Comparison of ENCODE assay signal across 1 cellular context in the genomic region with DNA sequence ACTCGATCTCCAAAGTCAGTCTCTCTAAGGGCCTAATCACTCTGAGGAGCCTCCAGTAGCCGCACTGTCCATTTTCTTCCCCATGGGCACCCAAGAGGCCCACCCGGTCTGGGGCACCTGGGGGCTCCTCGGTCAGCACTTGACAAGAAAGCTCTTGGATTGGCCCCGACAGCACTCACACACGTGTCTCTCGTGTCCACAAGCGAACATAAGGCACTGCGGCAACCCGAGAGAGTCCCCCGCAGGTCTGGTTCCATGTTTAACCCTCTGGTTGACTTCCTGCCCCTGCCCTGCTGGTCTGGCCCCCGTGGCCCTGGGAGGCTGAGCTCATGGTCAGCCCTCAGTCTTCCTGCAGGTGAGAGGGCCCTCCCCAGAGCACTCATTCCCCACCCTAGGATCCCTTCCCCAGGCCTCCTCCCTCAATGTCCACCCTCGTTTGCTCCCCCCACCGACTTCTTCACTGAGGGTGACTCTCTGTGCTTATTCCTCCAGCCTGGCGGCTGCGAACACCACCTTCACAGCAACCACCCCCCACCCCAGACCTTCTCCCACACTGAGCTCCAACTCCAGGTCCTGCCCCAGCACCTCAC.
TF ChIP-seq lines count a peak whose summit lies in the region.

No MANE protein-coding gene starts in this region.

TF ChIP-seq in GM23338, 12 proteins besides CTCF, POLR2A, EP300 and RAD21 (continued from another document):
- TF ChIP-seq, protein P1, sequence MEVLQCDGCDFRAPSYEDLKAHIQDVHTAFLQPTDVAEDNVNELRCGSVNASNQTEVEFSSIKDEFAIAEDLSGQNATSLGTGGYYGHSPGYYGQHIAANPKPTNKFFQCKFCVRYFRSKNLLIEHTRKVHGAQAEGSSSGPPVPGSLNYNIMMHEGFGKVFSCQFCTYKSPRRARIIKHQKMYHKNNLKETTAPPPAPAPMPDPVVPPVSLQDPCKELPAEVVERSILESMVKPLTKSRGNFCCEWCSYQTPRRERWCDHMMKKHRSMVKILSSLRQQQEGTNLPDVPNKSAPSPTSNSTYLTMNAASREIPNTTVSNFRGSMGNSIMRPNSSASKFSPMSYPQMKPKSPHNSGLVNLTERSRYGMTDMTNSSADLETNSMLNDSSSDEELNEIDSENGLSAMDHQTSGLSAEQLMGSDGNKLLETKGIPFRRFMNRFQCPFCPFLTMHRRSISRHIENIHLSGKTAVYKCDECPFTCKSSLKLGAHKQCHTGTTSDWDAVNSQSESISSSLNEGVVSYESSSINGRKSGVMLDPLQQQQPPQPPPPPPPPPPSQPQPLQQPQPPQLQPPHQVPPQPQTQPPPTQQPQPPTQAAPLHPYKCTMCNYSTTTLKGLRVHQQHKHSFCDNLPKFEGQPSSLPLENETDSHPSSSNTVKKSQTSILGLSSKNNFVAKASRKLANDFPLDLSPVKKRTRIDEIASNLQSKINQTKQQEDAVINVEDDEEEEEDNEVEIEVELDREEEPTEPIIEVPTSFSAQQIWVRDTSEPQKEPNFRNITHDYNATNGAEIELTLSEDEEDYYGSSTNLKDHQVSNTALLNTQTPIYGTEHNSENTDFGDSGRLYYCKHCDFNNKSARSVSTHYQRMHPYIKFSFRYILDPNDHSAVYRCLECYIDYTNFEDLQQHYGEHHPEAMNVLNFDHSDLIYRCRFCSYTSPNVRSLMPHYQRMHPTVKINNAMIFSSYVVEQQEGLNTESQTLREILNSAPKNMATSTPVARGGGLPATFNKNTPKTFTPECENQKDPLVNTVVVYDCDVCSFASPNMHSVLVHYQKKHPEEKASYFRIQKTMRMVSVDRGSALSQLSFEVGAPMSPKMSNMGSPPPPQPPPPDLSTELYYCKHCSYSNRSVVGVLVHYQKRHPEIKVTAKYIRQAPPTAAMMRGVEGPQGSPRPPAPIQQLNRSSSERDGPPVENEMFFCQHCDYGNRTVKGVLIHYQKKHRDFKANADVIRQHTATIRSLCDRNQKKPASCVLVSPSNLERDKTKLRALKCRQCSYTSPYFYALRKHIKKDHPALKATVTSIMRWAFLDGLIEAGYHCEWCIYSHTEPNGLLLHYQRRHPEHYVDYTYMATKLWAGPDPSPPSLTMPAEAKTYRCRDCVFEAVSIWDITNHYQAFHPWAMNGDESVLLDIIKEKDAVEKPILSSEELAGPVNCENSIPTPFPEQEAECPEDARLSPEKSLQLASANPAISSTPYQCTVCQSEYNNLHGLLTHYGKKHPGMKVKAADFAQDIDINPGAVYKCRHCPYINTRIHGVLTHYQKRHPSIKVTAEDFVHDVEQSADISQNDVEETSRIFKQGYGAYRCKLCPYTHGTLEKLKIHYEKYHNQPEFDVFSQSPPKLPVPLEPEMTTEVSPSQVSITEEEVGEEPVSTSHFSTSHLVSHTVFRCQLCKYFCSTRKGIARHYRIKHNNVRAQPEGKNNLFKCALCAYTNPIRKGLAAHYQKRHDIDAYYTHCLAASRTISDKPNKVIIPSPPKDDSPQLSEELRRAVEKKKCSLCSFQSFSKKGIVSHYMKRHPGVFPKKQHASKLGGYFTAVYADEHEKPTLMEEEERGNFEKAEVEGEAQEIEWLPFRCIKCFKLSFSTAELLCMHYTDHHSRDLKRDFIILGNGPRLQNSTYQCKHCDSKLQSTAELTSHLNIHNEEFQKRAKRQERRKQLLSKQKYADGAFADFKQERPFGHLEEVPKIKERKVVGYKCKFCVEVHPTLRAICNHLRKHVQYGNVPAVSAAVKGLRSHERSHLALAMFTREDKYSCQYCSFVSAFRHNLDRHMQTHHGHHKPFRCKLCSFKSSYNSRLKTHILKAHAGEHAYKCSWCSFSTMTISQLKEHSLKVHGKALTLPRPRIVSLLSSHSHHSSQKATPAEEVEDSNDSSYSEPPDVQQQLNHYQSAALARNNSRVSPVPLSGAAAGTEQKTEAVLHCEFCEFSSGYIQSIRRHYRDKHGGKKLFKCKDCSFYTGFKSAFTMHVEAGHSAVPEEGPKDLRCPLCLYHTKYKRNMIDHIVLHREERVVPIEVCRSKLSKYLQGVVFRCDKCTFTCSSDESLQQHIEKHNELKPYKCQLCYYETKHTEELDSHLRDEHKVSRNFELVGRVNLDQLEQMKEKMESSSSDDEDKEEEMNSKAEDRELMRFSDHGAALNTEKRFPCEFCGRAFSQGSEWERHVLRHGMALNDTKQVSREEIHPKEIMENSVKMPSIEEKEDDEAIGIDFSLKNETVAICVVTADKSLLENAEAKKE (CRISPR knock-in tag; IDR thresholded peaks at IDR 0.05), result no peak
- TF ChIP-seq POLR2AphosphoS5 (IDR thresholded peaks at IDR 0.05; ENCODE audit: low read depth) (no peak), EZH2phosphoT487 (IDR thresholded peaks at IDR 0.05; ENCODE audit: unreplicated experiment) (no peak), EZH2 (IDR thresholded peaks at IDR 0.05; ENCODE audit: low read depth, unreplicated experiment) (no peak), JUNB (IDR thresholded peaks at IDR 0.05; ENCODE audit: unreplicated experiment) (no peak)
